Comparison of ENCODE assay signal across 9 cellular contexts in genomic region chr19:40280608-40281221, GRCh38. TPM values are rescaled to one million over a fixed set of nuclear protein-coding genes. Genes with fewer than 3 reads are reported as not detected.
DNase-seq lines count a peak whose midpoint lies in the region; ATAC-seq and TF ChIP-seq lines count a peak whose summit lies in the region.
"Had no signal": no experiment of that assay in that cellular context is flagged by ENCODE, and none has a peak within 500 bp of the region (broad histone marks: within the 10 kb centered on the region; RNA-seq: fewer than 3 reads in every experiment).

No MANE protein-coding gene starts in this region.

- TF ChIP-seq POLR2A in GM19193 (IDR thresholded peaks at IDR 0.05; ENCODE audit: extremely low read depth, insufficient read depth, insufficient read length): peak; percentile 19

- TF ChIP-seq CTCF in right atrium auricular region (IDR thresholded peaks at IDR 0.05): no peak
- no peak for TF ChIP-seq CTCF in psoas muscle (IDR thresholded peaks at IDR 0.05)

- H3K4me3 Mint-ChIP-seq in activated CD4-positive, alpha-beta memory T cell treated with anti-CD3 and anti-CD28 coated beads for 36 hours: no peak overlapping the region

- H3K27me3 ChIP-seq in right atrium auricular region: no peaks in the 10 kb centered on the region
- no peaks in the 10 kb centered on the region for H3K27me3 ChIP-seq in psoas muscle (ENCODE audit: insufficient read depth in 3 of 3, low read length in 2 of 3)
- H3K27me3 ChIP-seq: adrenal gland had no signal

- peaks cover 0 to 78% of the 10 kb centered on the region in 2 donors for H3K4me1 ChIP-seq in right atrium auricular region
- H3K4me1 ChIP-seq in psoas muscle: peaks cover 77% of the 10 kb centered on the region

- H3K27ac Mint-ChIP-seq in activated CD4-positive, alpha-beta memory T cell treated with anti-CD3 and anti-CD28 coated beads for 36 hours: peak overlapping the region; percentile 40

- H3K4me3 ChIP-seq in right atrium auricular region: no peak overlapping the region
- peak overlapping the region; percentile 32 for H3K4me3 ChIP-seq in psoas muscle
- H3K4me3 ChIP-seq: adrenal gland had no signal

- H3K36me3 Mint-ChIP-seq in activated CD4-positive, alpha-beta memory T cell treated with anti-CD3 and anti-CD28 coated beads for 36 hours: no peaks in the 10 kb centered on the region

- intact Hi-C loops in activated CD4-positive, alpha-beta memory T cell treated with anti-CD3 and anti-CD28 coated beads for 36 hours (cut with micrococcal nuclease): loop anchor here (10.0 kb wide), 2 partner anchors 136 to 286 kb away; partner anchors contain the start of gene ZNF546
- intact Hi-C loops in psoas muscle (cut with DNase I): loop anchor here in 1 of 2 donors (5.0 kb wide), 1 partner anchor 48 kb away; no protein-coding TSS in a partner anchor

- peaks cover 68% of the 10 kb centered on the region for H3K4me1 Mint-ChIP-seq in activated CD4-positive, alpha-beta memory T cell treated with anti-CD3 and anti-CD28 coated beads for 36 hours (ENCODE audit: low read depth)

- DNase-seq in activated CD4-positive, alpha-beta memory T cell treated with anti-CD3 and anti-CD28 coated beads for 36 hours: no peak
- DNase-seq in right atrium auricular region (ENCODE audit: low spot score) (no peak), psoas muscle (peak in 1 of 2 donors; percentile 59), NCI-H2029 (lab: John Stamatoyannopoulos, UW) (no peak)

- H3K27ac ChIP-seq in right atrium auricular region (peak overlapping the region; percentile 97 to 99), psoas muscle (peak overlapping the region; percentile 87)

- POLR2A ChIA-PET in activated CD4-positive, alpha-beta memory T cell treated with anti-CD3 and anti-CD28 coated beads for 36 hours (lab: Charles Lee): no interaction called here

- H3K9me3 ChIP-seq in right atrium auricular region: no peaks in the 10 kb centered on the region
- no peaks in the 10 kb centered on the region for H3K9me3 ChIP-seq in psoas muscle
- H3K9me3 ChIP-seq: adrenal gland had no signal

- 37 to 55% (median 39%) methylated on average over 10 of the region's 10 CpGs for WGBS in psoas muscle, 3 donors

- no peaks in the 10 kb centered on the region for H3K9me3 Mint-ChIP-seq in activated CD4-positive, alpha-beta memory T cell treated with anti-CD3 and anti-CD28 coated beads for 36 hours

- CTCF ChIA-PET in activated CD4-positive, alpha-beta memory T cell treated with anti-CD3 and anti-CD28 coated beads for 36 hours (lab: Charles Lee): interaction anchor here (0.7 kb wide), 1 partner anchor 141 kb away, joined by 3 read pairs; no protein-coding TSS in a partner anchor

- H3K36me3 ChIP-seq in right atrium auricular region: no peaks in the 10 kb centered on the region
- H3K36me3 ChIP-seq in psoas muscle (ENCODE audit: insufficient read depth in 1 of 2, low read depth in 1 of 2): peaks cover 0 to 8% of the 10 kb centered on the region in 2 donors
- H3K36me3 ChIP-seq: adrenal gland had no signal

- peak in 3 of 4 donors; percentile 21 to 25 (median 21) for ATAC-seq in psoas muscle
- no peak for ATAC-seq in GM18498 (IDR thresholded peaks at IDR 0.05; ENCODE audit: unreplicated experiment)
- ATAC-seq in GM19328 (IDR thresholded peaks at IDR 0.05; ENCODE audit: unreplicated experiment): no peak
- no peak for ATAC-seq in HG02885 (IDR thresholded peaks at IDR 0.05; ENCODE audit: poor library complexity, unreplicated experiment)

- no peaks in the 10 kb centered on the region for H3K27me3 Mint-ChIP-seq in activated CD4-positive, alpha-beta memory T cell treated with anti-CD3 and anti-CD28 coated beads for 36 hours

RNA-seq across cellular contexts. Expression of gene AKT2, which starts 4.4 kb away (rescaled TPM):
- total RNA-seq in activated CD4-positive, alpha-beta memory T cell treated with anti-CD3 and anti-CD28 coated beads for 36 hours: 100 to 1,000 TPM; 126 to 127 TPM
- total RNA-seq in right atrium auricular region: 10 to 100 TPM; 63.3 to 76.7 TPM
- 100 to 1,000 TPM; 135 to 194 (median 173) TPM for total RNA-seq in psoas muscle
- 100 to 1,000 TPM in 1 of 3 donors, 10 to 100 TPM in 2; 81.8 to 139 (median 98.0) TPM for polyA plus RNA-seq in psoas muscle

RNA-seq across cellular contexts. Expression of gene CCNP, which starts 54.2 kb away (rescaled TPM):
- total RNA-seq in activated CD4-positive, alpha-beta memory T cell treated with anti-CD3 and anti-CD28 coated beads for 36 hours: not detected
- total RNA-seq in right atrium auricular region (not detected), psoas muscle (not detected)
- under 1 TPM in 1 of 3 donors, not detected in 2; 0.04 TPM for polyA plus RNA-seq in psoas muscle

Comparison
In these comparisons a context has a peak if more than half of its experiments do, and no peak if none do; other contexts are left out.
1. ATAC-seq: peak in psoas muscle (3 of 4); none in GM18498 (single experiment), GM19328 (single experiment) and HG02885 (single experiment).